Comparison of ENCODE assay signal across 15 cellular contexts in the genomic region with DNA sequence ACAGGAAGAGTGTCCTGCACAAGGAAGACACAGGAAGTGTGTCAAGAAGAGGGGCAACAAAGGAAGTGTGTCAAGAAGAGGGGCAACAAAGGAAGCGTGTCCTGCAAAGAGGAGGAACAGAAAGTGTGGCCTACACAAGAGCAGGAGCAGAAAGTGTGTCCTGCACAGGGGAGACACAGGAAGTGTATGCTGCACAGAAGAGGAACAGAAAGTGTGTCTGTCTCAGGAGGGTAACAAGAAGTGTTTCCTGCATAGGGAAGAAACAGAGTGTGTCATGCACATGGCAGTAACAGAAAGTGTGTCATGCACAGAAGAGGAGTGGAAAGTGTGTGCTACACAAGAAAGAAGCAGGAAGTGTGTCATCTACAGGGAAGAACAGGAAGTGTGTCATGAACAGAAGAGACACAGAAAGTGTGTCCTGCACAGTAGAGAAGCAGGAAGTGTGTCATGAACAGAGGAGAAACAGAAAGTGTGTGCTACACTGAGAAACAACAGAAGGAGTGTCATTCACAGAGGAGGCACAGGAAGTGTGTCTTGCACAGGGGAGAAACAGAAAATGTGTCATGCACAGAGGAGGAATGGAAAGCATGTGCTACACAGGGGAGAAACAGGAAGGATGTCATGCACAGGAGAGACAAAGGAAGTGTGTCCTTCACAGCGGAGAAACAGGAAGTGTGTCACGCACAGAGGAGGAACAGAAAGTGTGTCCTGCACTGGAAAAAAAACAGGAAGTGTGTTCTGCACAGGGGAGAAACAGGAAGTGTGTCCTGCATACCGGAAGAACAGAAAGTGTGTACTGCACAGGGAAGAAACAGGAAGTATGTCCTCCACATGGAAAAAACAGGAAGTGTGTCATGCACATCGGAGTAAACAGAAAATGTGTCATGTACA.
DNase-seq lines count a peak whose midpoint lies in the region; ATAC-seq and TF ChIP-seq lines count a peak whose summit lies in the region.
"Had no signal": no experiment of that assay in that cellular context is flagged by ENCODE, and none has a peak within 500 bp of the region (broad histone marks: within the 10 kb centered on the region; RNA-seq: fewer than 3 reads in every experiment).

No MANE protein-coding gene starts in this region.

- H3K4me3 ChIP-seq in RWPE2 (ENCODE audit: severe bottlenecking): no peak overlapping the region

- no peak for TF ChIP-seq CTCF in RWPE2 (IDR thresholded peaks at IDR 0.05; ENCODE audit: poor library complexity, severe bottlenecking)

- H3K9me3 ChIP-seq in RWPE2 (ENCODE audit: severe bottlenecking): no peaks in the 10 kb centered on the region
- H3K9me3 ChIP-seq: SK-N-SH had no signal

- no peak overlapping the region for H3K4me3 Mint-ChIP-seq in activated naive CD8-positive, alpha-beta T cell treated with anti-CD3 and anti-CD28 coated beads, Interleukin-2, amount 50 U/mL, for 24 hours
- no peak overlapping the region for H3K4me3 Mint-ChIP-seq in activated naive CD8-positive, alpha-beta T cell treated with anti-CD3 and anti-CD28 coated beads for 36 hours
- no peak overlapping the region for H3K4me3 Mint-ChIP-seq in stimulated activated naive CD8-positive, alpha-beta T cell treated with anti-CD3 and anti-CD28 coated beads, Interleukin-15, amount 100 ng/mL, for 72 hours

- H3K36me3 Mint-ChIP-seq in activated naive CD8-positive, alpha-beta T cell treated with anti-CD3 and anti-CD28 coated beads, Interleukin-2, amount 50 U/mL, for 24 hours (ENCODE audit: low read depth): no peaks in the 10 kb centered on the region
- H3K36me3 Mint-ChIP-seq in activated naive CD8-positive, alpha-beta T cell treated with anti-CD3 and anti-CD28 coated beads for 36 hours: no peaks in the 10 kb centered on the region

- H3K4me1 ChIP-seq in RWPE2 (ENCODE audit: insufficient read depth, poor library complexity, severe bottlenecking): no peaks in the 10 kb centered on the region

- DNase-seq in activated naive CD8-positive, alpha-beta T cell treated with anti-CD3 and anti-CD28 coated beads, Interleukin-2, amount 50 U/mL, for 24 hours: no peak
- DNase-seq in activated naive CD8-positive, alpha-beta T cell treated with anti-CD3 and anti-CD28 coated beads for 36 hours: no peak
- DNase-seq in RWPE2 (ENCODE audit: low spot score): no peak
- DNase-seq in stimulated activated naive CD8-positive, alpha-beta T cell treated with anti-CD3 and anti-CD28 coated beads, Interleukin-15, amount 100 ng/mL, for 72 hours: no peak
- no peak for DNase-seq in GM03348 (ENCODE audit: low spot score)
- DNase-seq in iPS-NIHi11 (ENCODE audit: low spot score): no peak
- DNase-seq in SK-N-DZ (ENCODE audit: low spot score): no peak
- DNase-seq: activated CD4-positive, CD25-positive, alpha-beta regulatory T cell treated with anti-CD3 and anti-CD28 coated beads, Interleukin-2, amount 50 U/mL, for 72 hours; effector CD8-positive, alpha-beta T cell; foreskin melanocyte; NCI-H1417 treated with DMSO at 0.1 percent for 48 hours; NCI-H526; SK-N-SH had no signal

- H3K9me3 Mint-ChIP-seq in activated naive CD8-positive, alpha-beta T cell treated with anti-CD3 and anti-CD28 coated beads, Interleukin-2, amount 50 U/mL, for 24 hours: no peaks in the 10 kb centered on the region
- H3K9me3 Mint-ChIP-seq in activated naive CD8-positive, alpha-beta T cell treated with anti-CD3 and anti-CD28 coated beads for 36 hours: peaks cover 2% of the 10 kb centered on the region
- H3K9me3 Mint-ChIP-seq in stimulated activated naive CD8-positive, alpha-beta T cell treated with anti-CD3 and anti-CD28 coated beads, Interleukin-15, amount 100 ng/mL, for 72 hours: peaks cover 0 to 14% of the 10 kb centered on the region in 2 donors

- H3K4me1 Mint-ChIP-seq in activated naive CD8-positive, alpha-beta T cell treated with anti-CD3 and anti-CD28 coated beads, Interleukin-2, amount 50 U/mL, for 24 hours: peaks cover 4% of the 10 kb centered on the region
- no peaks in the 10 kb centered on the region for H3K4me1 Mint-ChIP-seq in activated naive CD8-positive, alpha-beta T cell treated with anti-CD3 and anti-CD28 coated beads for 36 hours
- no peaks in the 10 kb centered on the region for H3K4me1 Mint-ChIP-seq in stimulated activated naive CD8-positive, alpha-beta T cell treated with anti-CD3 and anti-CD28 coated beads, Interleukin-15, amount 100 ng/mL, for 72 hours

- H3K27ac ChIP-seq in RWPE2 (ENCODE audit: poor library complexity, severe bottlenecking): peak overlapping the region; percentile 27

- H3K27me3 Mint-ChIP-seq in activated naive CD8-positive, alpha-beta T cell treated with anti-CD3 and anti-CD28 coated beads, Interleukin-2, amount 50 U/mL, for 24 hours: no peaks in the 10 kb centered on the region
- H3K27me3 Mint-ChIP-seq in activated naive CD8-positive, alpha-beta T cell treated with anti-CD3 and anti-CD28 coated beads for 36 hours: no peaks in the 10 kb centered on the region
- no peaks in the 10 kb centered on the region for H3K27me3 Mint-ChIP-seq in stimulated activated naive CD8-positive, alpha-beta T cell treated with anti-CD3 and anti-CD28 coated beads, Interleukin-15, amount 100 ng/mL, for 72 hours
- H3K27me3 Mint-ChIP-seq: progenitor cell of endocrine pancreas had no signal

- peak; percentile 15 for ATAC-seq in activated naive CD8-positive, alpha-beta T cell treated with anti-CD3 and anti-CD28 coated beads, Interleukin-2, amount 50 U/mL, for 24 hours
- ATAC-seq in HG03432 (IDR thresholded peaks at IDR 0.05; ENCODE audit: unreplicated experiment) (peak; percentile 39), RWPE2 (ENCODE audit: low read depth) (no peak)
- peak; percentile 48 for ATAC-seq in stimulated activated naive CD8-positive, alpha-beta T cell treated with anti-CD3 and anti-CD28 coated beads, Interleukin-15, amount 100 ng/mL, for 72 hours

- H3K36me3 ChIP-seq in RWPE2 (ENCODE audit: low read depth): no peaks in the 10 kb centered on the region

- H3K27ac Mint-ChIP-seq in activated naive CD8-positive, alpha-beta T cell treated with anti-CD3 and anti-CD28 coated beads, Interleukin-2, amount 50 U/mL, for 24 hours: no peak overlapping the region
- no peak overlapping the region for H3K27ac Mint-ChIP-seq in activated naive CD8-positive, alpha-beta T cell treated with anti-CD3 and anti-CD28 coated beads for 36 hours
- H3K27ac Mint-ChIP-seq in stimulated activated naive CD8-positive, alpha-beta T cell treated with anti-CD3 and anti-CD28 coated beads, Interleukin-15, amount 100 ng/mL, for 72 hours: no peak overlapping the region
- H3K27ac Mint-ChIP-seq: progenitor cell of endocrine pancreas had no signal

- no peaks in the 10 kb centered on the region for H3K27me3 ChIP-seq in RWPE2 (ENCODE audit: insufficient read depth, poor library complexity, severe bottlenecking)
